ENCODE assay signal across 11 cellular contexts in the genomic region with DNA sequence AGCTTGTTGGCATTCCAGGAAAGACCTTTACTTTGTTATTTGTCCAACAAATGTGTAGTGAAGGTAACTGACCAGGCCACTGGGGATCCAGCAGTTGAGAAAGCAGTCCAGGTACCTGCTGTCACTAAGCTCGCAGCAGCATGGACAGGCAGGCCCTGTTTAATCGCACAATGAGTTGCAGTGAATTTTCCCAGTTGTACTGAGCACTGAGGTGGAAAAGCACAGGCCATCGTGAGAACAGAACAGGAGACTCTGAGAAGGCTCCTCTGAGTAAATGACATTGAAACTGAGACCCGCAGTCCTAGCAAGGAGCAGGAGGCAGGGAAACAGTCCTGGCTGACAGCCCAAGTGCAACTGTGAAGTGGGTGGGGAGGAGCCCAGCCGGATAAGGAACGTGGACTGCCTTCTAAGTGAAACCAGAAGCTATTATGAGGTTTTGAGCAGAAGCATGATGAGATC. TPM values are rescaled to one million over a fixed set of nuclear protein-coding genes. Genes with fewer than 3 reads are reported as not detected.
A peak's percentile ranks its signal among the peaks of the same experiment; 100 is the strongest.
DNase-seq lines count a peak whose midpoint lies in the region; ATAC-seq and TF ChIP-seq lines count a peak whose summit lies in the region.
"Had no signal": no experiment of that assay in that cellular context is flagged by ENCODE, and none has a peak within 500 bp of the region (broad histone marks: within the 10 kb centered on the region; RNA-seq: fewer than 3 reads in every experiment).

No MANE protein-coding gene starts in this region.

- no peak overlapping the region for H2AK5ac ChIP-seq in mesendoderm (ENCODE audit: low read length)

- H3K36me3 ChIP-seq in right atrium auricular region = no peaks in the 10 kb centered on the region
- H3K36me3 ChIP-seq in sigmoid colon = no peaks in the 10 kb centered on the region
- no peaks in the 10 kb centered on the region for H3K36me3 ChIP-seq in mesendoderm (ENCODE audit: control insufficient read depth, insufficient read depth, low read length)

- no peak overlapping the region for H4K8ac ChIP-seq in mesendoderm (ENCODE audit: low read depth, low read length)

- H3K79me2 ChIP-seq in mesendoderm (ENCODE audit: control insufficient read depth, insufficient read depth, low read length) = no peaks in the 10 kb centered on the region

- H3K4me3 Mint-ChIP-seq in activated T-cell treated with anti-CD3 and anti-CD28 coated beads, Interleukin-2, amount 50 U/mL, for 4 hours = no peak overlapping the region

- H4K5ac ChIP-seq in mesendoderm (ENCODE audit: low read length) = no peak overlapping the region

- H3K4me1 Mint-ChIP-seq in activated T-cell treated with anti-CD3 and anti-CD28 coated beads, Interleukin-2, amount 50 U/mL, for 4 hours (ENCODE audit: low read depth) = no peaks in the 10 kb centered on the region

- H3K23ac ChIP-seq in mesendoderm (ENCODE audit: low read length) = no peak overlapping the region

- DNase-seq in SK-N-DZ (ENCODE audit: low spot score) (peak; percentile 78), right atrium auricular region (ENCODE audit: low spot score) (no peak), sigmoid colon (no peak), mesendoderm (no peak), GM20000 (ENCODE audit: low spot score) (no peak)
- no peak for DNase-seq in activated T-cell treated with anti-CD3 and anti-CD28 coated beads, Interleukin-2, amount 50 U/mL, for 4 hours
- DNase-seq: activated CD4-positive, alpha-beta T cell treated with anti-CD3 and anti-CD28 coated beads, Interleukin-2, amount 50 U/mL, for 1 hour; foreskin keratinocyte had no signal

- H3K27ac ChIP-seq in right atrium auricular region = peak overlapping the region; percentile 9 to 26
- H3K27ac ChIP-seq in sigmoid colon = peak overlapping the region in 3 of 4 donors; percentile 67 to 73 (median 71)
- H3K27ac ChIP-seq in mesendoderm (ENCODE audit: low read depth, low read length) = no peak overlapping the region
- H3K27ac ChIP-seq: foreskin keratinocyte, PC-9 had no signal

- TF ChIP-seq EP300 in sigmoid colon (IDR thresholded peaks at IDR 0.05) = no peak

- H2BK5ac ChIP-seq in mesendoderm (ENCODE audit: low read length) = no peak overlapping the region

- TF ChIP-seq POLR2A in sigmoid colon (IDR thresholded peaks at IDR 0.05) = no peak

- no peak for TF ChIP-seq CTCF in right atrium auricular region (IDR thresholded peaks at IDR 0.05)
- no peak for TF ChIP-seq CTCF in sigmoid colon (IDR thresholded peaks at IDR 0.05)
- no peak for TF ChIP-seq CTCF in GM20000 (IDR thresholded peaks at IDR 0.05; ENCODE audit: extremely low read depth, missing control alignments)

- H2BK15ac ChIP-seq in mesendoderm (replicated peaks; ENCODE audit: low read depth) = no peak overlapping the region

- H3K27me3 ChIP-seq in right atrium auricular region (no peaks in the 10 kb centered on the region), sigmoid colon (no peaks in the 10 kb centered on the region), mesendoderm (ENCODE audit: insufficient read depth, low read length, poor library complexity) (no peaks in the 10 kb centered on the region)

- no peak overlapping the region for H3K18ac ChIP-seq in mesendoderm (ENCODE audit: low read length)

- no peak overlapping the region for H3K4ac ChIP-seq in mesendoderm (ENCODE audit: low read depth, low read length)

- ATAC-seq in HG02870 (IDR thresholded peaks at IDR 0.05; ENCODE audit: unreplicated experiment) (peak; percentile 61), GM18861 (IDR thresholded peaks at IDR 0.05; ENCODE audit: unreplicated experiment) (no peak)
- no peak for ATAC-seq in activated T-cell treated with anti-CD3 and anti-CD28 coated beads, Interleukin-2, amount 50 U/mL, for 4 hours
- ATAC-seq: foreskin keratinocyte had no signal

- no peak overlapping the region for H2BK120ac ChIP-seq in mesendoderm (ENCODE audit: low read depth, low read length)

- intact Hi-C loops in sigmoid colon (cut with DNase I) = no loop called here

- H3K36me3 Mint-ChIP-seq in activated T-cell treated with anti-CD3 and anti-CD28 coated beads, Interleukin-2, amount 50 U/mL, for 4 hours (ENCODE audit: insufficient read depth) = no peaks in the 10 kb centered on the region

- H3K4me1 ChIP-seq in right atrium auricular region (peaks cover 0 to 19% of the 10 kb centered on the region in 2 donors), sigmoid colon (peaks cover 0 to 35% (median 22%) of the 10 kb centered on the region in 4 donors), mesendoderm (ENCODE audit: control insufficient read depth, low read depth, low read length) (peaks cover 15% of the 10 kb centered on the region)
- H3K4me1 ChIP-seq: foreskin keratinocyte had no signal

- H3K9ac ChIP-seq in mesendoderm (ENCODE audit: low read length) = no peak overlapping the region

- no peak overlapping the region for H3K4me3 ChIP-seq in right atrium auricular region
- no peak overlapping the region for H3K4me3 ChIP-seq in sigmoid colon
- H3K4me3 ChIP-seq in mesendoderm (ENCODE audit: low read length) = no peak overlapping the region
- H3K4me3 ChIP-seq: PC-9 had no signal

- H3K9me3 ChIP-seq in right atrium auricular region (no peaks in the 10 kb centered on the region), sigmoid colon (no peaks in the 10 kb centered on the region)

- no peaks in the 10 kb centered on the region for H3K79me1 ChIP-seq in mesendoderm (ENCODE audit: low read length)

- H3K27me3 Mint-ChIP-seq in activated T-cell treated with anti-CD3 and anti-CD28 coated beads, Interleukin-2, amount 50 U/mL, for 4 hours (ENCODE audit: low read depth) = no peaks in the 10 kb centered on the region

- no peak overlapping the region for H3K56ac ChIP-seq in mesendoderm (ENCODE audit: low read length)

- WGBS in sigmoid colon, 2 donors = 25 to 47% methylated on average over 6 of the region's 6 CpGs
- no CpG with 5 or more reads among the region's 6 CpGs for WGBS in mesendoderm (ENCODE audit: extremely low coverage, insufficient coverage, low lambda C conversion rate)

- H3K9me3 Mint-ChIP-seq in activated T-cell treated with anti-CD3 and anti-CD28 coated beads, Interleukin-2, amount 50 U/mL, for 4 hours = no peaks in the 10 kb centered on the region

- H3K4me2 ChIP-seq in mesendoderm (ENCODE audit: low read length) = no peak overlapping the region
- H3K4me2 ChIP-seq: PC-9 had no signal

RNA-seq across cellular contexts. Expression of gene CDON, which starts 39.8 kb away (rescaled TPM):
- polyA plus RNA-seq in SK-N-DZ (2014; cell fraction: cytosol; rRNA removed) = 20.4 and 31.2 TPM in 2 replicates
- 15.1 and 28.0 TPM in 2 replicates for polyA plus RNA-seq in SK-N-DZ (2014; cell fraction: nucleus; rRNA removed)
- total RNA-seq in right atrium auricular region = 10 to 100 TPM; 17.6 to 21.9 TPM
- 10 to 100 TPM; 48.9 to 88.1 (median 66.3) TPM for total RNA-seq in sigmoid colon
- 1 to 10 TPM in 1 of 3 donors, under 1 TPM in 2; under 0.01 to 3.4 (median 0.60) TPM for polyA plus RNA-seq in sigmoid colon
- polyA plus RNA-seq in mesendoderm (2013, experiment 1 of 2) = 6.7 TPM
- polyA plus RNA-seq in mesendoderm (2013, experiment 2 of 2) = 7.5 TPM
- 1 to 10 TPM; 3.3 to 5.1 (median 3.9) TPM for total RNA-seq in activated T-cell treated with anti-CD3 and anti-CD28 coated beads, Interleukin-2, amount 50 U/mL, for 4 hours
